ENCODE assay signal across 8 cellular contexts in the genomic region with DNA sequence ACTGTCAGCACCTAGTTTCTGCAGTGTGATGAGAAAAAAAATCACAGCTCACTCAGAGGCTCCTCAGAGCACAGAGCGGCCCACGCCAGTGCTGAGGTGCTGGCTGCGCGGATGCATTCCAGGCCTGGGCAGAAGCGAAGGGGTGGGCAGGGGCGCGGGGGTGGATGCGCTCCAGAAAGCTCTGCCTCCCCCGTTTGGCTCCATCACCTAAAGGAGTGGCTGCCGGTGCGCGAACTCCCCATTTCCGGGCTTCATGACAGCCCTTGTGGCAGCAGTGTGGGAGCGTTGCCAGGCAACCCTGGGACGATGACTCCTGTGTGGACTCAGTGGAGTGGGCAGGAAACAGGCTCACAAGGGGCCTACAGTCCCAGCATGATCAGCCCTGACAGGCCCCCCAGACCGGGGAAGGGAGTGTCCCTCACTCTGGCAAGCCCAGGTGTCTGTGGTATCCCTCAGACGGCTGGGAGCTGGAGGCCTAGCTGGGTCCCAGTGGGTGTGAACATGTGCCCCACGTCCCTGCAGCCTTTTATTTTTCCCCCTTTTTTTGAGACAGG. TPM values are rescaled to one million over a fixed set of nuclear protein-coding genes. Genes with fewer than 3 reads are reported as not detected.
DNase-seq lines count a peak whose midpoint lies in the region; ATAC-seq and TF ChIP-seq lines count a peak whose summit lies in the region.

No MANE protein-coding gene starts in this region.

- H3K9me3 ChIP-seq in BLaER1 treated with 17β-estradiol and CSF1 and Interleukin-3, amounts not matched to agents 10 nM and 100 nM (replicated peaks in 1 of 11) = no peaks in the 10 kb centered on the region

- in situ Hi-C loops in KBM-7 (cut with MboI; ENCODE audit: low pct_unique_long_range_greater_than_20kb, low sequenced_read_pairs) = no loop called here

- H3K9ac ChIP-seq in BLaER1 treated with 17β-estradiol and CSF1 and Interleukin-3, amounts not matched to agents 10 nM and 100 nM = peak overlapping the region in 10 of 11 experiments; percentile 17 to 80 (median 44); a peak in 14 of 22 replicates

- peaks cover 70 to 100% (median 88%) of the 10 kb centered on the region in 11 experiments for H4K20me1 ChIP-seq in BLaER1 treated with 17β-estradiol and CSF1 and Interleukin-3, amounts not matched to agents 10 nM and 100 nM

- peak overlapping the region in 1 of 10 experiments; percentile 24; a peak in 1 of 20 replicates for H3K4me3 ChIP-seq in BLaER1 treated with 17β-estradiol and CSF1 and Interleukin-3, amounts not matched to agents 10 nM and 100 nM
- H3K4me3 ChIP-seq in epithelial cell of esophagus (ENCODE audit: low read length) = no peak overlapping the region

- H3K4me2 ChIP-seq in BLaER1 treated with 17β-estradiol and CSF1 and Interleukin-3, amounts not matched to agents 10 nM and 100 nM = peak overlapping the region; percentile 58 to 98 (median 89)

- H3K36me3 ChIP-seq in BLaER1 treated with 17β-estradiol and CSF1 and Interleukin-3, amounts not matched to agents 10 nM and 100 nM = peaks cover 39 to 68% (median 50%) of the 10 kb centered on the region in 11 experiments

- DNase-seq in KBM-7 (peak; percentile 76), epithelial cell of esophagus (ENCODE audit: low read depth) (peak; percentile 68), renal cortical epithelial cell (ENCODE audit: low read depth) (peak; percentile 83), NCI-H187 (lab: John Stamatoyannopoulos, UW) (no peak)
- DNase-seq in activated CD8-positive, alpha-beta memory T cell treated with anti-CD3 and anti-CD28 coated beads, Interleukin-2, amount 50 U/mL, for 4 hours = peak; percentile 87

- no peak for TF ChIP-seq CTCF in epithelial cell of esophagus (IDR thresholded peaks at IDR 0.05; ENCODE audit: insufficient read depth, low read depth, low read length, missing control alignments)

- no peak for ATAC-seq in GM18517 (IDR thresholded peaks at IDR 0.05; ENCODE audit: unreplicated experiment)
- no peak for ATAC-seq in HG02571 (IDR thresholded peaks at IDR 0.05; ENCODE audit: unreplicated experiment)

- H3K27me3 ChIP-seq in BLaER1 treated with 17β-estradiol and CSF1 and Interleukin-3, amounts not matched to agents 10 nM and 100 nM = no peaks in the 10 kb centered on the region

- peaks cover 76 to 97% (median 93%) of the 10 kb centered on the region in 10 experiments for H3K4me1 ChIP-seq in BLaER1 treated with 17β-estradiol and CSF1 and Interleukin-3, amounts not matched to agents 10 nM and 100 nM

- H3K27ac ChIP-seq in BLaER1 treated with 17β-estradiol and CSF1 and Interleukin-3, amounts not matched to agents 10 nM and 100 nM = peak overlapping the region in 9 of 11 experiments; percentile 42 to 94 (median 77); a peak in 18 of 22 replicates

RNA-seq across cellular contexts. Expression of gene NUDT16L1, which starts 32.8 kb away (rescaled TPM):
- 30.9 and 49.2 TPM in 2 replicates for total RNA-seq in renal cortical epithelial cell

RNA-seq across cellular contexts. Expression of gene MGRN1, which starts 35.9 kb away (rescaled TPM):
- 17.9 and 77.4 TPM in 2 replicates for total RNA-seq in renal cortical epithelial cell

RNA-seq across cellular contexts. Expression of gene UBALD1, which starts 45.8 kb away (rescaled TPM):
- total RNA-seq in renal cortical epithelial cell = 1.2 and 7.4 TPM in 2 replicates

Comparison
In these comparisons a context has a peak if more than half of its experiments do, and no peak if none do; other contexts are left out.
1. DNase-seq: peak in KBM-7 (single experiment), activated CD8-positive, alpha-beta memory T cell treated with anti-CD3 and anti-CD28 coated beads, Interleukin-2, amount 50 U/mL, for 4 hours (single experiment), epithelial cell of esophagus (single experiment) and renal cortical epithelial cell (single experiment); none in NCI-H187 (0 of 2).